ENCODE assay signal across 16 cellular contexts in the genomic region with DNA sequence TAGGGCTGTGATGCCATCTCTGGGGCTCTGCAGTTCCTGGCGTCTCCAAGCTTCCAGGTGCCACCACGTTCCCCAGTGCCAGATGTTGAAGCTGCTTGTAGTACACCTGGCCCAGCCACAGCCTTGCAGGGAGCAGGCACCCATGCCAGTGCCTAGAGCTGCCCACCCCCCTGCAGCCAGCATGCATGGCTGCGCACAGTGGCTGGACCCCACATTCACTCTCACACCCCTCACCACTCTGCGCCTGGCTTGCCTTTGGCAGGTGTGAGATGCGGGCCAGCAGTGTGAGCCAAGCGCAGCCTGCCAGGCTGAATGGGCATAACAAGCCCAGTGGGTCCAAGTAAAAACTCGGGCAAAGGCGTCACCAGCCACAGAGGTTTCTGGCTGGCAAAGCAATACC.
DNase-seq lines count a peak whose midpoint lies in the region; ATAC-seq, FAIRE-seq and TF ChIP-seq lines count a peak whose summit lies in the region.
"Had no signal": no experiment of that assay in that cellular context is flagged by ENCODE, and none has a peak within 500 bp of the region (broad histone marks: within the 10 kb centered on the region; RNA-seq: fewer than 3 reads in every experiment).

No MANE protein-coding gene starts in this region.

- H3K4me1 ChIP-seq in left lung (no peaks in the 10 kb centered on the region), trophoblast cell (ENCODE audit: control insufficient read depth in 1 of 2, insufficient read depth in 2 of 2, low read length in 2 of 2) (no peaks in the 10 kb centered on the region)

- H2AFZ ChIP-seq in trophoblast cell (ENCODE audit: insufficient read depth, low read length, poor library complexity) = no peak overlapping the region

- no peak overlapping the region for H3K18ac ChIP-seq in trophoblast cell (ENCODE audit: low read length)

- no peak overlapping the region for H3K23ac ChIP-seq in trophoblast cell (ENCODE audit: low read length)

- no peak overlapping the region for H4K91ac ChIP-seq in trophoblast cell (ENCODE audit: low read depth, low read length)

- no peak overlapping the region for H2BK120ac ChIP-seq in trophoblast cell (ENCODE audit: insufficient read depth, low read length, poor library complexity)

- H3K9ac ChIP-seq in trophoblast cell (ENCODE audit: low read length) = no peak overlapping the region

- H2BK5ac ChIP-seq in trophoblast cell (ENCODE audit: low read depth, low read length, poor library complexity) = no peak overlapping the region

- no peak overlapping the region for H4K8ac ChIP-seq in trophoblast cell (ENCODE audit: low read depth, low read length)

- H3K9me3 ChIP-seq in left lung = peaks cover 0 to 6% of the 10 kb centered on the region in 2 donors
- H3K9me3 ChIP-seq in trophoblast cell (ENCODE audit: insufficient read depth, low read depth, low read length) = peaks cover 18% of the 10 kb centered on the region

- no peak overlapping the region for H2BK12ac ChIP-seq in trophoblast cell (ENCODE audit: low read length)

- no peak for TF ChIP-seq CTCF in left lung (IDR thresholded peaks at IDR 0.05)

- DNase-seq in cardiac septum (ENCODE audit: low spot score) (peak; percentile 53), left ventricle myocardium superior (no peak), left lung (peak; percentile 8 to 61), trophoblast cell (no peak), urothelium cell line (ENCODE audit: low spot score) (no peak), GF-D8 (lab: John Stamatoyannopoulos, UW) (no peak)
- DNase-seq in stimulated activated CD4-positive, alpha-beta T cell treated with anti-CD3 and anti-CD28 coated beads, Interleukin-15, amount 100 ng/mL, for 24 hours = no peak
- DNase-seq: C1 segment of cervical spinal cord; CD4-positive, alpha-beta memory T cell; DMS79; HCEC 1CT; HFFc6 had no signal

- no peak for ATAC-seq in left ventricle myocardium superior
- ATAC-seq in left lung = no peak
- ATAC-seq in GM21447 (IDR thresholded peaks at IDR 0.05; ENCODE audit: unreplicated experiment) = no peak

- H4K12ac ChIP-seq in trophoblast cell (ENCODE audit: low read depth, low read length) = no peak overlapping the region

- H2AK5ac ChIP-seq in trophoblast cell (ENCODE audit: low read length) = no peak overlapping the region

- intact Hi-C loops in cardiac septum (cut with DNase I) = no loop called here
- intact Hi-C loops in left ventricle myocardium superior (cut with micrococcal nuclease) = no loop called here
- intact Hi-C loops in left lung (cut with DNase I) = no loop called here

- H3K36me3 ChIP-seq in left lung (peaks cover 0 to 53% of the 10 kb centered on the region in 2 donors), trophoblast cell (ENCODE audit: control insufficient read depth in 1 of 2, insufficient read depth in 2 of 2, low read length in 2 of 2) (peaks cover 27 to 34% of the 10 kb centered on the region in 2 experiments)

- peak; percentile 56 for FAIRE-seq in urothelium cell line (lab: Jason Lieb, UNC)
- FAIRE-seq: A204.1, GM12891, HTR-8/SVneo had no signal

- no peak overlapping the region for H3K4me2 ChIP-seq in trophoblast cell (ENCODE audit: low read length)

- H3K27ac ChIP-seq in left lung (no peak overlapping the region), trophoblast cell (ENCODE audit: low read depth, low read length) (no peak overlapping the region)

- no peak overlapping the region for H3K14ac ChIP-seq in trophoblast cell (ENCODE audit: low read length)

- H3K4me3 ChIP-seq in left lung = no peak overlapping the region
- H3K4me3 ChIP-seq in trophoblast cell (ENCODE audit: low read depth, low read length) = peak overlapping the region; percentile 3

- no peaks in the 10 kb centered on the region for H3K79me1 ChIP-seq in trophoblast cell (ENCODE audit: low read length)

- no peaks in the 10 kb centered on the region for H3K27me3 ChIP-seq in left lung
- H3K27me3 ChIP-seq in trophoblast cell (ENCODE audit: insufficient read depth, low read length) = no peaks in the 10 kb centered on the region

- WGBS in trophoblast cell (ENCODE audit: extremely low coverage, insufficient coverage, insufficient read length) = no CpG with 5 or more reads among the region's 8 CpGs

- H3K4ac ChIP-seq in trophoblast cell (ENCODE audit: low read depth, low read length) = no peak overlapping the region

- H3K79me2 ChIP-seq in trophoblast cell (ENCODE audit: control insufficient read depth, insufficient read depth, low read length, poor library complexity) = no peaks in the 10 kb centered on the region

Comparison
In these comparisons a context has a peak if more than half of its experiments do, and no peak if none do; other contexts are left out.
1. DNase-seq: peak in cardiac septum (single experiment) and left lung (2 of 2); none in left ventricle myocardium superior (single experiment), trophoblast cell (0 of 2), urothelium cell line (single experiment), GF-D8 (single experiment) and stimulated activated CD4-positive, alpha-beta T cell treated with anti-CD3 and anti-CD28 coated beads, Interleukin-15, amount 100 ng/mL, for 24 hours (single experiment).